Comparison of ENCODE assay signal across 8 cellular contexts in the genomic region with DNA sequence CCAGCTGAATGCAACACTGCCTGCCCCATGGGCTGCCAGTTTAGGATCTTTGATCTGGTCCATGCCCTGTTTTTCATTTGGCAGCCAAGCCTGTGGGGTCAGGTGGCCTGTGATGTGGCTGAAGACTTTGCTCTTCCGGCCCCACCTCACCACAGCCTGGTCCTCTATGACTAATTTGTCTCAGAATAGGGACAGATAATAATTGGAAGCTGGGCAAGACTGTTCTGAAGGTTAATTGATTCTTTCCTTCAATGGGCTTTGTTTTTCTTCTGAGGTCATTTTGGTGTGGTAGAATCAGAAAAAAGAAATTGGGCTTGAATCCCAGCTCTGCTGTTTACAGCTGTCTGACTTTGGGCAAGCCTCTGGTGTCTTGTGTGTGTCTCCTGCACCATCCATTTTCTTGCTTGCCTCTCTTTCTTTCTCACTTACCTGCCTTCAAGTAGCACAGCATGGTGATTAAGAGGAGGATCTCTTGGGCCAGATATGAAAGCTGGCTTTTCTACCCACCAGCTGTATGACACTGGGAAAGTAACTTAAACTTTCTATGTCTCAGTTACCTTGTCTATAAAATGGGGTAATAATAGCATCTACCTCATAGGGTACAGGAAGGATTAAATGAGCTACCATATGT. TPM values are rescaled to one million over a fixed set of nuclear protein-coding genes. Genes with fewer than 3 reads are reported as not detected.
DNase-seq lines count a peak whose midpoint lies in the region; ATAC-seq and TF ChIP-seq lines count a peak whose summit lies in the region.

No MANE protein-coding gene starts in this region.

- no peaks in the 10 kb centered on the region for H3K9me3 ChIP-seq in tibial artery

- peaks cover 0 to 21% (median 14%) of the 10 kb centered on the region in 3 donors for H3K36me3 ChIP-seq in tibial artery

- ATAC-seq in GM18858 (IDR thresholded peaks at IDR 0.05; ENCODE audit: unreplicated experiment) (peak; percentile 68), HG02588 (IDR thresholded peaks at IDR 0.05; ENCODE audit: unreplicated experiment) (peak; percentile 73), left cardiac atrium (peak; percentile 62 to 79)

- H3K4me1 ChIP-seq in tibial artery = peaks cover 7 to 88% (median 72%) of the 10 kb centered on the region in 4 donors

- H3K4me3 ChIP-seq in tibial artery = no peak overlapping the region

- intact Hi-C loops in left cardiac atrium (cut with DNase I) = no loop called here
- intact Hi-C loops in tibial artery (cut with DNase I; ENCODE audit: low total_unique reads) = no loop called here

- no peak for TF ChIP-seq CTCF in tibial artery (IDR thresholded peaks at IDR 0.05)

- no peaks in the 10 kb centered on the region for H3K27me3 ChIP-seq in tibial artery

- peak; percentile 83 for DNase-seq in RPMI8226
- peak; percentile 75 for DNase-seq in left cardiac atrium
- peak; percentile 68 to 81 for DNase-seq in tibial artery
- no peak for DNase-seq in inferior parietal cortex (ENCODE audit: extremely low spot score)
- no peak for DNase-seq in DMS79 (lab: John Stamatoyannopoulos, UW)
- no peak for DNase-seq in mesenteric fat pad (ENCODE audit: low spot score)

- H3K27ac ChIP-seq in tibial artery = peak overlapping the region; percentile 83 to 98

RNA-seq across cellular contexts. Expression of a gene that starts 24.2 kb away (rescaled TPM):
- 100 to 1,000 TPM in 1 of 2 donors, 10 to 100 TPM in 1; 91.6 to 208 TPM for total RNA-seq in left cardiac atrium
- 101 TPM for total RNA-seq in mesenteric fat pad

Comparison
In these comparisons a context has a peak if more than half of its experiments do, and no peak if none do; other contexts are left out.
1. DNase-seq: peak in RPMI8226 (single experiment), left cardiac atrium (single experiment) and tibial artery (2 of 2); none in inferior parietal cortex (single experiment), DMS79 (single experiment) and mesenteric fat pad (single experiment).
2. Peak in every context shown above with its lines, with median percentiles within 50 percentile points of each other: ATAC-seq.